Comparison of ENCODE assay signal across 1 cellular context in the genomic region with DNA sequence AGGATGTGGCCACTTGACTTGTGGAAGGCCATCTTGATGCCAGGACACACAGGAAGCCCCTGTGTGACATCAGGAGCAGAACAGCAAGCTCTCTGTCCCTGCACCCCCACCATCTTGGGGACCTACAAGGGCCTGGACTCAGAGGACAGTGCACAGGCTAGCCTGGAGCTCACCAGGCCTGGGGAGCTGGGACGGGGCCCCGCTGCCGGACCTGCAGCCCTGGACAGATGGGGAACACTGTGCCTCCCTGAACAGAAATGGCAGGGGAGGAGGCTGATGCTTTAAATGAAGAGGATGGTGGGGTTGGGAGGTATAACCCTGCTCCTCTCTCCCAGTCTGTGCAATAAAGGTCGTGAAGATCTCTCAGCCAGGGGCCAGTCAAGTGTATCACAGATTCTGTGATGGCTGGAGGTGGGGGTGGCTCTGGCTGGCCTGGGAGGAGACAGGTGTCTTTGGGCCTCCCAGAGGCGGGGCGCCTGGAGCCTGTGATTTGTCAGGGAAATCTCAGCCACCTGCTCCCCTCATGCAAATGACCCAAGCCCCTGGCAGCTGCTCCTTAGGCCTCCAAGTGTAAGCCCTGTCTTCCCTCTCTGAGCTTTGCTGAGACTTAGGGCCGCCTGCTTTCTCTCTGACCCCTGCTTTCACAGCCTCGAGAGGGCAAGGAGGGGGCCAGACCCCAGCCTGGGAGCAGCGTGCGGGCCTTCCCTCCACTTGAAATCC.
TF ChIP-seq lines count a peak whose summit lies in the region.

No MANE protein-coding gene starts in this region.

TF ChIP-seq in GM12878, 131 proteins besides CTCF, POLR2A, EP300 and RAD21:
- no peak for TF ChIP-seq GABPA (IDR thresholded peaks at IDR 0.05; ENCODE audit: low read depth)
- 0 out of 2 replicates have a peak, but pooled peaks have one; percentile 52 for TF ChIP-seq TCF12 (IDR thresholded peaks at IDR 0.05; ENCODE audit: low read depth, low read length)
- TF ChIP-seq IKZF1 (conservative IDR thresholded peaks at IDR 0.05), result no peak
- TF ChIP-seq, protein P1, sequence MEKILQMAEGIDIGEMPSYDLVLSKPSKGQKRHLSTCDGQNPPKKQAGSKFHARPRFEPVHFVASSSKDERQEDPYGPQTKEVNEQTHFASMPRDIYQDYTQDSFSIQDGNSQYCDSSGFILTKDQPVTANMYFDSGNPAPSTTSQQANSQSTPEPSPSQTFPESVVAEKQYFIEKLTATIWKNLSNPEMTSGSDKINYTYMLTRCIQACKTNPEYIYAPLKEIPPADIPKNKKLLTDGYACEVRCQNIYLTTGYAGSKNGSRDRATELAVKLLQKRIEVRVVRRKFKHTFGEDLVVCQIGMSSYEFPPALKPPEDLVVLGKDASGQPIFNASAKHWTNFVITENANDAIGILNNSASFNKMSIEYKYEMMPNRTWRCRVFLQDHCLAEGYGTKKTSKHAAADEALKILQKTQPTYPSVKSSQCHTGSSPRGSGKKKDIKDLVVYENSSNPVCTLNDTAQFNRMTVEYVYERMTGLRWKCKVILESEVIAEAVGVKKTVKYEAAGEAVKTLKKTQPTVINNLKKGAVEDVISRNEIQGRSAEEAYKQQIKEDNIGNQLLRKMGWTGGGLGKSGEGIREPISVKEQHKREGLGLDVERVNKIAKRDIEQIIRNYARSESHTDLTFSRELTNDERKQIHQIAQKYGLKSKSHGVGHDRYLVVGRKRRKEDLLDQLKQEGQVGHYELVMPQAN (conservative IDR thresholded peaks at IDR 0.05), result no peak
- 0 out of 2 replicates have a peak, but pooled peaks have one; percentile 56 for TF ChIP-seq TCF3 (IDR thresholded peaks at IDR 0.05; ENCODE audit: borderline replicate concordance, insufficient read depth, low read depth, low read length)
- no peak for TF ChIP-seq ATF7 (IDR thresholded peaks at IDR 0.05; ENCODE audit: low read depth)
- no peak for TF ChIP-seq RAD51 (IDR thresholded peaks at IDR 0.05)
- TF ChIP-seq, protein P2, sequence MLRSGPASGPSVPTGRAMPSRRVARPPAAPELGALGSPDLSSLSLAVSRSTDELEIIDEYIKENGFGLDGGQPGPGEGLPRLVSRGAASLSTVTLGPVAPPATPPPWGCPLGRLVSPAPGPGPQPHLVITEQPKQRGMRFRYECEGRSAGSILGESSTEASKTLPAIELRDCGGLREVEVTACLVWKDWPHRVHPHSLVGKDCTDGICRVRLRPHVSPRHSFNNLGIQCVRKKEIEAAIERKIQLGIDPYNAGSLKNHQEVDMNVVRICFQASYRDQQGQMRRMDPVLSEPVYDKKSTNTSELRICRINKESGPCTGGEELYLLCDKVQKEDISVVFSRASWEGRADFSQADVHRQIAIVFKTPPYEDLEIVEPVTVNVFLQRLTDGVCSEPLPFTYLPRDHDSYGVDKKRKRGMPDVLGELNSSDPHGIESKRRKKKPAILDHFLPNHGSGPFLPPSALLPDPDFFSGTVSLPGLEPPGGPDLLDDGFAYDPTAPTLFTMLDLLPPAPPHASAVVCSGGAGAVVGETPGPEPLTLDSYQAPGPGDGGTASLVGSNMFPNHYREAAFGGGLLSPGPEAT (IDR thresholded peaks at IDR 0.05; ENCODE audit: low read depth), result no peak
- TF ChIP-seq HDAC6 (IDR thresholded peaks at IDR 0.05; ENCODE audit: unreplicated experiment), result no peak
- no peak for TF ChIP-seq MTA3 (IDR thresholded peaks at IDR 0.05; ENCODE audit: borderline replicate concordance, low read length)
- TF ChIP-seq, protein P3, sequence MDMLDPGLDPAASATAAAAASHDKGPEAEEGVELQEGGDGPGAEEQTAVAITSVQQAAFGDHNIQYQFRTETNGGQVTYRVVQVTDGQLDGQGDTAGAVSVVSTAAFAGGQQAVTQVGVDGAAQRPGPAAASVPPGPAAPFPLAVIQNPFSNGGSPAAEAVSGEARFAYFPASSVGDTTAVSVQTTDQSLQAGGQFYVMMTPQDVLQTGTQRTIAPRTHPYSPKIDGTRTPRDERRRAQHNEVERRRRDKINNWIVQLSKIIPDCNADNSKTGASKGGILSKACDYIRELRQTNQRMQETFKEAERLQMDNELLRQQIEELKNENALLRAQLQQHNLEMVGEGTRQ (IDR thresholded peaks at IDR 0.05; ENCODE audit: borderline replicate concordance, low read depth, low read length), result no peak
- no peak for TF ChIP-seq BHLHE40 (IDR thresholded peaks at IDR 0.05; ENCODE audit: borderline replicate concordance in 1 of 2, low read depth in 2 of 2, low read length in 1 of 2)
- TF ChIP-seq STAT3 (IDR thresholded peaks at IDR 0.05; ENCODE audit: low read depth, low read length), result no peak
- TF ChIP-seq BMI1 (IDR thresholded peaks at IDR 0.05; ENCODE audit: borderline replicate concordance), result no peak
- 0 out of 2 replicates have a peak, but pooled peaks have one; percentile 15 for TF ChIP-seq YY1 (IDR thresholded peaks at IDR 0.05; ENCODE audit: low read depth, low read length)
- no peak for TF ChIP-seq MTA2 (IDR thresholded peaks at IDR 0.05; ENCODE audit: low read depth)
- TF ChIP-seq KDM1A (IDR thresholded peaks at IDR 0.05; ENCODE audit: borderline replicate concordance), result no peak
- TF ChIP-seq CBX3 (IDR thresholded peaks at IDR 0.05; ENCODE audit: borderline replicate concordance, low read depth), result no peak
